Comparison of ENCODE assay signal across 11 cellular contexts in genomic region chr6:36245572-36246031, GRCh38. TPM values are rescaled to one million over a fixed set of nuclear protein-coding genes. Genes with fewer than 3 reads are reported as not detected.
DNase-seq lines count a peak whose midpoint lies in the region; ATAC-seq, FAIRE-seq and TF ChIP-seq lines count a peak whose summit lies in the region.
"Had no signal": no experiment of that assay in that cellular context is flagged by ENCODE, and none has a peak within 500 bp of the region (broad histone marks: within the 10 kb centered on the region; RNA-seq: fewer than 3 reads in every experiment).

No MANE protein-coding gene starts in this region.

- WGBS in pancreas, 2 donors: 21 to 37% methylated on average over 8 of the region's 8 CpGs
- 62 to 68% methylated on average over 8 of the region's 8 CpGs for WGBS in tibial nerve, 2 donors

- no peaks in the 10 kb centered on the region for H3K27me3 ChIP-seq in pancreas
- H3K27me3 ChIP-seq in tibial nerve: no peaks in the 10 kb centered on the region
- H3K27me3 ChIP-seq: heart left ventricle, uterus had no signal

- no peak overlapping the region for H3K27ac ChIP-seq in pancreas
- H3K27ac ChIP-seq in tibial nerve: peak overlapping the region in 1 of 4 donors; percentile 31
- H3K27ac ChIP-seq: uterus had no signal

- TF ChIP-seq EP300 in tibial nerve (IDR thresholded peaks at IDR 0.05): no peak

- H3K36me3 ChIP-seq in pancreas (no peaks in the 10 kb centered on the region), tibial nerve (no peaks in the 10 kb centered on the region)
- H3K36me3 ChIP-seq: heart left ventricle, uterus had no signal

- TF ChIP-seq POLR2A in tibial nerve (IDR thresholded peaks at IDR 0.05): no peak

- H3K9me3 ChIP-seq in pancreas (no peaks in the 10 kb centered on the region), tibial nerve (no peaks in the 10 kb centered on the region)
- H3K9me3 ChIP-seq: heart left ventricle, uterus had no signal

- peak; percentile 35 for TF ChIP-seq CTCF in epithelial cell of esophagus (IDR thresholded peaks at IDR 0.05; ENCODE audit: insufficient read depth, low read depth, low read length, missing control alignments)
- TF ChIP-seq CTCF in pancreas (IDR thresholded peaks at IDR 0.05): peak in 1 of 4 donors; percentile 12
- TF ChIP-seq CTCF in tibial nerve (IDR thresholded peaks at IDR 0.05): no peak

- no peak for FAIRE-seq in pancreas (lab: Jason Lieb, UNC)

- intact Hi-C loops in pancreas (cut with DNase I): no loop called here

- H3K4me1 ChIP-seq in pancreas (peaks cover 0 to 9% (median 7%) of the 10 kb centered on the region in 3 donors), tibial nerve (peaks cover 0 to 49% (median 2%) of the 10 kb centered on the region in 4 donors)
- H3K4me1 ChIP-seq: uterus had no signal

- DNase-seq in NCI-H2196 (lab: John Stamatoyannopoulos, UW; ENCODE audit: unreplicated experiment) (peak; percentile 31), NCI-H2196 treated with DMSO at 0.1 percent for 48 hours (lab: John Stamatoyannopoulos, UW; ENCODE audit: unreplicated experiment) (no peak), NAMALWA (ENCODE audit: low spot score) (peak; percentile 16), epithelial cell of esophagus (ENCODE audit: low read depth) (no peak), pancreas (peak in 4 of 6 donors; percentile 9 to 67 (median 36)), tibial nerve (ENCODE audit: low spot score in 2 of 2) (no peak)
- DNase-seq: heart left ventricle, uterus had no signal

- no peak overlapping the region for H3K4me3 ChIP-seq in epithelial cell of esophagus (ENCODE audit: low read length)
- H3K4me3 ChIP-seq in pancreas: no peak overlapping the region
- no peak overlapping the region for H3K4me3 ChIP-seq in tibial nerve
- H3K4me3 ChIP-seq: heart left ventricle, uterus had no signal

- peak; percentile 63 to 87 (median 74) for ATAC-seq in pancreas
- ATAC-seq in GM19324 (IDR thresholded peaks at IDR 0.05; ENCODE audit: low FRiP score, unreplicated experiment): no peak
- ATAC-seq in HG03139 (IDR thresholded peaks at IDR 0.05; ENCODE audit: unreplicated experiment): no peak
- ATAC-seq: heart left ventricle had no signal

RNA-seq across cellular contexts. Expression of gene PNPLA1, which starts 24.3 kb away (rescaled TPM):
- total RNA-seq in pancreas: under 1 TPM in 1 of 6 donors, not detected in 5; 0.12 TPM
- not detected for polyA plus RNA-seq in pancreas
- total RNA-seq in tibial nerve: under 1 TPM in 2 of 4 donors, not detected in 2; 0.21 to 0.30 TPM
- total RNA-seq: uterus had no signal
- polyA plus RNA-seq: neural cell had no signal

RNA-seq across cellular contexts. Expression of gene BRPF3, which starts 49.1 kb away (rescaled TPM):
- 10 to 100 TPM; 18.6 to 27.0 (median 21.4) TPM for total RNA-seq in pancreas
- polyA plus RNA-seq in pancreas: 10 to 100 TPM in 1 of 2 donors, 1 to 10 TPM in 1; 8.4 to 12.1 TPM
- 10 to 100 TPM; 18.4 to 32.7 (median 23.9) TPM for total RNA-seq in tibial nerve

Comparison
In these comparisons a context has a peak if more than half of its experiments do, and no peak if none do; other contexts are left out.
1. DNase-seq: peak in NCI-H2196 (single experiment), NAMALWA (single experiment) and pancreas (4 of 6); none in NCI-H2196 treated with DMSO at 0.1 percent for 48 hours (single experiment), epithelial cell of esophagus (single experiment) and tibial nerve (0 of 2).
2. ATAC-seq: peak in pancreas (4 of 4); none in GM19324 (single experiment) and HG03139 (single experiment).